8 cellular contexts compared by ENCODE assay signal in genomic region chr19:19618384-19619051, GRCh38. TPM values are rescaled to one million over a fixed set of nuclear protein-coding genes. Genes with fewer than 3 reads are reported as not detected.
A peak's percentile ranks its signal among the peaks of the same experiment; 100 is the strongest.
DNase-seq lines count a peak whose midpoint lies in the region; ATAC-seq, FAIRE-seq and TF ChIP-seq lines count a peak whose summit lies in the region.

Gene PBX4 (minus strand): TSS chr19:19618687. CDS start chr19:19618629, 58 bp downstream.

- H3K4me3 ChIP-seq in MG63, result peak within 1 kb of the TSS; percentile 57
- H3K4me3 ChIP-seq in neutrophil (ENCODE audit: low read depth in 1 of 2, low read length in 1 of 2), result peak within 1 kb of the TSS; percentile 57 to 64

- no peaks in the 10 kb centered on the region for H3K4me1 ChIP-seq in ES-I3 (ENCODE audit: insufficient read depth, low read length)
- peaks cover 5% of the 10 kb centered on the region for H3K4me1 ChIP-seq in foreskin keratinocyte
- peaks cover 13 to 17% of the 10 kb centered on the region in 2 experiments for H3K4me1 ChIP-seq in neutrophil (ENCODE audit: control insufficient read depth in 1 of 2, insufficient read depth in 1 of 2, low read depth in 1 of 2, low read length in 1 of 2)

- H3K27me3 ChIP-seq in MG63, result no peaks in the 10 kb centered on the region
- no peaks in the 10 kb centered on the region for H3K27me3 ChIP-seq in foreskin keratinocyte
- H3K27me3 ChIP-seq in neutrophil, result peaks cover 9% of the 10 kb centered on the region

- FAIRE-seq in H54 (lab: Jason Lieb, UNC), result peak; percentile 52

- peak; percentile 88 for TF ChIP-seq POLR2A in H54 (IDR thresholded peaks at IDR 0.05; ENCODE audit: low read depth, low read length)

- TF ChIP-seq CTCF in foreskin keratinocyte (conservative IDR thresholded peaks at IDR 0.05) (no peak), neutrophil (IDR thresholded peaks at IDR 0.05) (peak; percentile 57)

- H3K27ac ChIP-seq in foreskin keratinocyte, result peak within 1 kb of the TSS; percentile 67
- peak within 1 kb of the TSS; percentile 41 for H3K27ac ChIP-seq in neutrophil

- ATAC-seq in foreskin keratinocyte, result peak; percentile 95

- peak; percentile 95 for DNase-seq in H54 (ENCODE audit: insufficient read length, low spot score)
- peak; percentile 95 for DNase-seq in MG63
- peak; percentile 81 for DNase-seq in SIG-M5 (lab: John Stamatoyannopoulos, UW)
- DNase-seq in activated effector memory CD4-positive, alpha-beta T cell treated with Interleukin-2 at 50 U/mL for 16 hours, result peak; percentile 98
- peak; percentile 53 to 76 for DNase-seq in foreskin keratinocyte
- peak; percentile 88 for DNase-seq in superior temporal gyrus (ENCODE audit: extremely low spot score)

- peak within 1 kb of the TSS; percentile 60 for H3K9ac ChIP-seq in ES-I3 (ENCODE audit: low read depth, low read length)

- no peaks in the 10 kb centered on the region for H3K36me3 ChIP-seq in ES-I3 (ENCODE audit: insufficient read depth, low read length)
- H3K36me3 ChIP-seq in MG63, result no peaks in the 10 kb centered on the region
- H3K36me3 ChIP-seq in neutrophil, result peaks cover 20% of the 10 kb centered on the region

- H3K9me3 ChIP-seq in ES-I3 (ENCODE audit: control insufficient read depth, insufficient read depth, low read length) (no peaks in the 10 kb centered on the region), MG63 (no peaks in the 10 kb centered on the region), neutrophil (no peaks in the 10 kb centered on the region)

RNA-seq across cellular contexts. Expression of gene PBX4, which starts in this region (rescaled TPM):
- 2.4 and 15.5 TPM in 2 replicates for total RNA-seq in MG63 (2014; rRNA removed; shearing (Covaris generic); ENCODE audit: low replicate concordance)
- 1.9 and 2.3 TPM in 2 replicates for total RNA-seq in foreskin keratinocyte
- 3.1 and 3.2 TPM in 2 replicates for polyA plus RNA-seq in foreskin keratinocyte

Comparison
In these comparisons a context has a peak if more than half of its experiments do, and no peak if none do; other contexts are left out.
1. Peak in every context shown above with its lines: DNase-seq, ATAC-seq, H3K4me3 ChIP-seq and H3K27ac ChIP-seq.